ENCODE assay signal across 25 cellular contexts in genomic region chr22:17470880-17471500, GRCh38.
"Had no signal": no experiment of that assay in that cellular context is flagged by ENCODE, and none has a peak within 500 bp of the region (broad histone marks: within the 10 kb centered on the region; RNA-seq: fewer than 3 reads in every experiment).

No MANE protein-coding gene starts in this region.

- DNase-seq: activated CD4-positive, alpha-beta T cell treated with anti-CD3 and anti-CD28 coated beads for 48 hours; activated CD4-positive, alpha-beta T cell treated with anti-CD3 and anti-CD28 coated beads, Interleukin-2, amount 50 U/mL, for 48 hours; activated CD8-positive, alpha-beta memory T cell treated with anti-CD3 and anti-CD28 coated beads for 24 hours; activated effector memory CD4-positive, alpha-beta T cell treated with Interleukin-2 at 50 U/mL for 16 hours; activated naive CD4-positive, alpha-beta T cell treated with anti-CD3 and anti-CD28 coated beads, Interleukin-2, amount 10 ng/mL, durations not matched to agents 7 days and 5 days; amniotic stem cell; dermis blood vessel endothelial cell; effector CD8-positive, alpha-beta T cell; islet precursor cell; left ventricle myocardium inferior; mucosa of descending colon; naive B cell; right lobe of liver; stimulated activated CD4-positive, alpha-beta T cell treated with anti-CD3 and anti-CD28 coated beads, Interleukin-15, amount 100 ng/mL, for 24 hours; stimulated activated CD4-positive, alpha-beta T cell treated with anti-CD3 and anti-CD28 coated beads, Interleukin-2, amount 100 ng/mL, for 24 hours; stimulated activated naive CD4-positive, alpha-beta T cell; T-helper 9 cell; tibial artery had no signal

- H3K27ac Mint-ChIP-seq: activated naive CD4-positive, alpha-beta T cell treated with anti-CD3 and anti-CD28 coated beads, Interleukin-2, amount 10 ng/mL, durations not matched to agents 7 days and 5 days had no signal

- H2AFZ ChIP-seq: hepatocyte had no signal

- H3K27ac ChIP-seq: breast epithelium, hepatocyte, right lobe of liver, suprapubic skin, tibial artery, VCaP had no signal

- H3K27me3 ChIP-seq: hepatocyte, right lobe of liver had no signal

- H3K9me3 Mint-ChIP-seq: activated naive CD4-positive, alpha-beta T cell treated with anti-CD3 and anti-CD28 coated beads, Interleukin-2, amount 10 ng/mL, durations not matched to agents 7 days and 5 days; naive B cell; neural crest cell had no signal

- H3K4me2 ChIP-seq: hepatocyte had no signal

- H3K9me3 ChIP-seq: breast epithelium, left ventricle myocardium inferior, mucosa of descending colon, right lobe of liver, suprapubic skin, tibial artery had no signal

- H3K4me3 ChIP-seq: breast epithelium, hepatocyte, left ventricle myocardium inferior, lung, mucosa of descending colon, right lobe of liver, suprapubic skin, tibial artery had no signal

- H3K4me1 Mint-ChIP-seq: activated naive CD4-positive, alpha-beta T cell treated with anti-CD3 and anti-CD28 coated beads, Interleukin-2, amount 10 ng/mL, durations not matched to agents 7 days and 5 days; naive B cell had no signal

- ATAC-seq: activated CD4-positive, CD25-positive, alpha-beta regulatory T cell treated with anti-CD3 and anti-CD28 coated beads, Interleukin-2, amount 50 U/mL, for 24 hours; mucosa of descending colon; right lobe of liver had no signal

- H3K4me3 Mint-ChIP-seq: activated naive CD4-positive, alpha-beta T cell treated with anti-CD3 and anti-CD28 coated beads, Interleukin-2, amount 10 ng/mL, durations not matched to agents 7 days and 5 days; naive B cell; neural crest cell had no signal

- H3K36me3 ChIP-seq: breast epithelium, left ventricle myocardium inferior, right lobe of liver, suprapubic skin, tibial artery had no signal

- H3K4me1 ChIP-seq: breast epithelium, right lobe of liver, suprapubic skin, tibial artery had no signal

- H3K36me3 Mint-ChIP-seq: activated naive CD4-positive, alpha-beta T cell treated with anti-CD3 and anti-CD28 coated beads, Interleukin-2, amount 10 ng/mL, durations not matched to agents 7 days and 5 days; naive B cell had no signal
